Comparison of ENCODE assay signal across 11 cellular contexts in the genomic region with DNA sequence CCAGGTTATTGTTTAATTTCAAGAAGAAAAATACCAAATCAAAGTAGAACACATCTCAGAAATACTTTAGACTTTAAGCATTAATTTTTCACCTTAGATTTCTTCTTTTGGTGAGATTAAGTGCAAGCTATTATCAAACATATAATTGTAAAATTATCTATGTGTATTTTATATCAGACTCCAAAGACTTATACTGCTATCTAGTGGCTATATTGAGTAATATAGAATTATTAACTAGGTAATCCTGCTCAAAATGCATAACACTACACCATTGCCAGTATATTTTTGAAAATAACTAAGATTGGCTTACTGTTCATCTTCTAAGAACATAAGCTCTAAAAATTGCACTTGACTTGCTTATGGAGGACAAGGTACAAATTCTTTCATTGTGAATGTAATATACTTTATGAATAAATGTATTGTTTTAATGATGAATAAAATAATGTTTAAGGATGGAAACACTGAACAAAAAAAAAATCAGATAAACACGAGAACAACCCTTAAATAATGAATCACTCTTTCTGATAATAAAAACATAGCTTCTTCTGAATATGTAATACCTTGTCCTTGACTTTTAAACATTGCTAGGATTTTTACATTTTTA.
DNase-seq lines count a peak whose midpoint lies in the region; ATAC-seq and TF ChIP-seq lines count a peak whose summit lies in the region.
"Had no signal": no experiment of that assay in that cellular context is flagged by ENCODE, and none has a peak within 500 bp of the region (broad histone marks: within the 10 kb centered on the region; RNA-seq: fewer than 3 reads in every experiment).

No MANE protein-coding gene starts in this region.

- H3K27ac ChIP-seq in brain microvascular endothelial cell = no peak overlapping the region
- H3K27ac ChIP-seq: neutrophil had no signal

- H3K27ac Mint-ChIP-seq in progenitor cell of endocrine pancreas = no peak overlapping the region
- H3K27ac Mint-ChIP-seq: WTC11 had no signal

- H3K36me3 ChIP-seq in brain microvascular endothelial cell (replicated peaks) = no peaks in the 10 kb centered on the region
- H3K36me3 ChIP-seq: neutrophil had no signal

- H3K4me3 Mint-ChIP-seq in progenitor cell of endocrine pancreas (ENCODE audit: low read depth) = no peak overlapping the region
- H3K4me3 Mint-ChIP-seq: WTC11 had no signal

- peaks cover 9% of the 10 kb centered on the region for H3K9me3 Mint-ChIP-seq in progenitor cell of endocrine pancreas (ENCODE audit: low read depth)

- peak; percentile 11 for DNase-seq in SIG-M5 treated with dmso at 0.1 percent for 504 hours (lab: John Stamatoyannopoulos, UW; ENCODE audit: unreplicated experiment)
- no peak for DNase-seq in SIG-M5 (lab: John Stamatoyannopoulos, UW)
- peak; percentile 86 for DNase-seq in NCI-H1694 treated with DMSO at 0.1 percent for 48 hours (lab: John Stamatoyannopoulos, UW)
- peak; percentile 12 to 29 for DNase-seq in cardiac fibroblast (ENCODE audit: low read depth in 2 of 2)
- DNase-seq in progenitor cell of endocrine pancreas (ENCODE audit: low spot score, unreplicated experiment) = no peak
- no peak for DNase-seq in activated CD8-positive, alpha-beta memory T cell treated with anti-CD3 and anti-CD28 coated beads, Interleukin-2, amount 50 U/mL, for 4 hours
- DNase-seq in brain microvascular endothelial cell = no peak
- DNase-seq: Caco-2 had no signal

- no peak overlapping the region for H3K4me3 ChIP-seq in cardiac fibroblast (replicated peaks in 1 of 2; ENCODE audit: low read depth in 2 of 2, low read length in 2 of 2)
- no peak overlapping the region for H3K4me3 ChIP-seq in brain microvascular endothelial cell (ENCODE audit: low read depth, low read length)

- in situ Hi-C loops in brain microvascular endothelial cell (cut with HindIII; ENCODE audit: low pct_ligation_motif_present, low sequenced_read_pairs) = no loop called here

- ATAC-seq in HG02970 (IDR thresholded peaks at IDR 0.05; ENCODE audit: low FRiP score, unreplicated experiment) = no peak
- ATAC-seq: WTC11 had no signal

- TF ChIP-seq CTCF in cardiac fibroblast (IDR thresholded peaks at IDR 0.05; ENCODE audit: low read depth, low read length) = peak; percentile 40
- peak; percentile 39 for TF ChIP-seq CTCF in progenitor cell of endocrine pancreas (IDR thresholded peaks at IDR 0.05; ENCODE audit: unreplicated experiment)
- TF ChIP-seq CTCF in brain microvascular endothelial cell (IDR thresholded peaks at IDR 0.05; ENCODE audit: low read depth, low read length, missing control alignments) = no peak

- H3K27me3 ChIP-seq in brain microvascular endothelial cell (replicated peaks) = no peaks in the 10 kb centered on the region
- H3K27me3 ChIP-seq: neutrophil had no signal

- H3K27me3 Mint-ChIP-seq in progenitor cell of endocrine pancreas = no peaks in the 10 kb centered on the region

- H3K4me1 Mint-ChIP-seq in progenitor cell of endocrine pancreas (ENCODE audit: low read depth) = peaks cover under 1% of the 10 kb centered on the region
- H3K4me1 Mint-ChIP-seq: WTC11 had no signal

- no peaks in the 10 kb centered on the region for H3K36me3 Mint-ChIP-seq in progenitor cell of endocrine pancreas (ENCODE audit: insufficient read depth)

Comparison
In these comparisons a context has a peak if more than half of its experiments do, and no peak if none do; other contexts are left out.
1. DNase-seq: peak in SIG-M5 treated with dmso at 0.1 percent for 504 hours (single experiment), NCI-H1694 treated with DMSO at 0.1 percent for 48 hours (single experiment) and cardiac fibroblast (2 of 2); none in SIG-M5 (single experiment), progenitor cell of endocrine pancreas (single experiment), activated CD8-positive, alpha-beta memory T cell treated with anti-CD3 and anti-CD28 coated beads, Interleukin-2, amount 50 U/mL, for 4 hours (single experiment) and brain microvascular endothelial cell (single experiment).